In the genomic region with DNA sequence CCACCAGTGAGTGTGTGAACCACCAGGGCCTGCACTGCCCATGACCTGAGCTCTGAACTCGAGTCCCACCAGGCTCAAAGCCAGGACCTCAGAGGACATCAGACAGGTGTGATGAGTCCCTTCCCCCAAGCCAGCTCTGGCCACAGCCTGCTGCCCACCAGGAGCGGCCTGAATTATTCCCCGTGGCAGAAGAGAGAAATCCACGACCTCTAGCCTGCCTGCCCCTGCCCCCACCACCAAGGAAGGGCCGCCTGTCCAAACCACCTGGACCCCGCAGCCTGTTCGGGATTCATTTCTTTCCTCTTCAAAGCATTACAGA, we compare ENCODE assay signal across 17 cellular contexts.
"Had no signal": no experiment of that assay in that cellular context is flagged by ENCODE, and none has a peak within 500 bp of the region (broad histone marks: within the 10 kb centered on the region; RNA-seq: fewer than 3 reads in every experiment).

No MANE protein-coding gene starts in this region.

- H3K9ac ChIP-seq: parathyroid adenoma had no signal

- H3K4me3 Mint-ChIP-seq: activated CD4-positive, alpha-beta memory T cell treated with anti-CD3 and anti-CD28 coated beads, Interleukin-2, amount 10 ng/mL, durations not matched to agents 7 days and 5 days; activated CD4-positive, alpha-beta T cell treated with anti-CD3 and anti-CD28 coated beads, Interleukin-2, amount 10 ng/mL, durations not matched to agents 24 days and 14 days; activated naive CD8-positive, alpha-beta T cell treated with anti-CD3 and anti-CD28 coated beads for 36 hours; activated T-helper 17 cell treated with anti-CD3 and anti-CD28 coated beads, Interleukin-2, amount 50 U/mL, for 72 hours; nephron; type B pancreatic cell had no signal

- H3K36me3 ChIP-seq: left lung, thoracic aorta, vagina had no signal

- H3K4me1 Mint-ChIP-seq: activated CD4-positive, alpha-beta T cell treated with anti-CD3 and anti-CD28 coated beads, Interleukin-2, amount 10 ng/mL, durations not matched to agents 24 days and 14 days; activated naive CD8-positive, alpha-beta T cell treated with anti-CD3 and anti-CD28 coated beads for 36 hours had no signal

- H3K27me3 Mint-ChIP-seq: activated CD4-positive, alpha-beta memory T cell treated with anti-CD3 and anti-CD28 coated beads, Interleukin-2, amount 10 ng/mL, durations not matched to agents 7 days and 5 days; activated CD4-positive, alpha-beta T cell treated with anti-CD3 and anti-CD28 coated beads, Interleukin-2, amount 10 ng/mL, durations not matched to agents 24 days and 14 days; activated naive CD8-positive, alpha-beta T cell treated with anti-CD3 and anti-CD28 coated beads for 36 hours; activated T-helper 17 cell treated with anti-CD3 and anti-CD28 coated beads, Interleukin-2, amount 50 U/mL, for 72 hours; type B pancreatic cell had no signal

- H3K27me3 ChIP-seq: left lung, vagina had no signal

- H3K79me2 ChIP-seq: parathyroid adenoma had no signal

- FAIRE-seq: keratinocyte had no signal

- H3K4me3 ChIP-seq: left lung, thoracic aorta, vagina had no signal

- H3K27ac Mint-ChIP-seq: activated CD4-positive, alpha-beta memory T cell treated with anti-CD3 and anti-CD28 coated beads, Interleukin-2, amount 10 ng/mL, durations not matched to agents 7 days and 5 days; activated CD4-positive, alpha-beta T cell treated with anti-CD3 and anti-CD28 coated beads, Interleukin-2, amount 10 ng/mL, durations not matched to agents 24 days and 14 days; activated naive CD8-positive, alpha-beta T cell treated with anti-CD3 and anti-CD28 coated beads for 36 hours; activated T-helper 17 cell treated with anti-CD3 and anti-CD28 coated beads, Interleukin-2, amount 50 U/mL, for 72 hours; type B pancreatic cell had no signal

- H3K9me3 ChIP-seq: left lung, thoracic aorta, vagina had no signal

- ATAC-seq: activated CD4-positive, CD25-positive, alpha-beta regulatory T cell treated with anti-CD3 and anti-CD28 coated beads, Interleukin-2, amount 50 U/mL, for 24 hours; activated T-helper 17 cell treated with anti-CD3 and anti-CD28 coated beads, Interleukin-2, amount 50 U/mL, for 72 hours; left lung had no signal

- H2AFZ ChIP-seq: parathyroid adenoma had no signal

- H3K27ac ChIP-seq: left lung, parathyroid adenoma, thoracic aorta, vagina had no signal

- DNase-seq: activated CD4-positive, alpha-beta memory T cell treated with anti-CD3 and anti-CD28 coated beads, Interleukin-2, amount 10 ng/mL, durations not matched to agents 7 days and 5 days; activated CD4-positive, alpha-beta T cell treated with anti-CD3 and anti-CD28 coated beads, Interleukin-2, amount 10 ng/mL, durations not matched to agents 24 days and 14 days; activated naive CD4-positive, alpha-beta T cell treated with Interleukin-2 at 50 U/mL for 16 hours; activated naive CD8-positive, alpha-beta T cell treated with anti-CD3 and anti-CD28 coated beads for 36 hours; cerebellar nuclear complex; stimulated activated CD4-positive, alpha-beta T cell treated with anti-CD3 and anti-CD28 coated beads, Interleukin-4, amount 100 ng/mL, for 1 hour; stimulated activated naive CD4-positive, alpha-beta T cell; T-helper 2 cell had no signal

- H3K9me3 Mint-ChIP-seq: activated CD4-positive, alpha-beta memory T cell treated with anti-CD3 and anti-CD28 coated beads, Interleukin-2, amount 10 ng/mL, durations not matched to agents 7 days and 5 days; activated CD4-positive, alpha-beta T cell treated with anti-CD3 and anti-CD28 coated beads, Interleukin-2, amount 10 ng/mL, durations not matched to agents 24 days and 14 days; activated naive CD8-positive, alpha-beta T cell treated with anti-CD3 and anti-CD28 coated beads for 36 hours; activated T-helper 17 cell treated with anti-CD3 and anti-CD28 coated beads, Interleukin-2, amount 50 U/mL, for 72 hours; nephron; type B pancreatic cell had no signal

- H3K4me1 ChIP-seq: left lung, parathyroid adenoma, vagina had no signal
